Comparison of ENCODE assay signal across 8 cellular contexts in the genomic region with DNA sequence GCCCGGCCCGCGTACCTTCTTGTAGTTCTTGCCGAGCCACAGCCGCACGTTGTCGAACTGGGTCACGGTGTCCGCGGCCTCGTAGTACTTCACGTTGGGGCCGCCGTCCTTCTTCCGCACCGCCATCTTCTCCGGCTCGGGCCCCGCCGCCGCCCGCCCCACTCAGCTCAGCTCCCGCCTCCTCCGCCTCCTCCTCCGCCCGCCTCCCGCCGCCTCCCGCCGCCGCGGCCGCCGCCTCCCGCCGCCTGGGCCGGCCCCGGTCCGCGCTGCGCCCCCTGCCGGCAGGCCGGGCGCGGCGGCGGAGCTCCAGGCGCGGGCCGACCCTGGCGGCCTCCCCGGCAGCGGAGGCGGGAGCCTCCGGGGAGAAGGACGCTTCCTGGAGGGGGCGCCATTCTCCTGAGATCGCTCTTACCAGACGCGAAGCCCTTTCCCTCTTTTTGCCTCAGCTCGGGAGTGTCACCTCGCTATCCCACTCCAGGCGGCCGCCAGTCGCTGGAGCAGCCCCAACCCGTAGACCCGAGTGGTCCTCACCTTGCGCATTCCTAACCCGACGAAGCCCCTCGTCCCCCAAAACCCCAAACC. TPM values are rescaled to one million over a fixed set of nuclear protein-coding genes. Genes with fewer than 3 reads are reported as not detected.
DNase-seq lines count a peak whose midpoint lies in the region; ATAC-seq and TF ChIP-seq lines count a peak whose summit lies in the region.

A gene (minus strand): TSS at position 148 of the 582 bp plus-strand sequence. CDS start 22 bp downstream, at position 126.

- peak; percentile 28 to 42 for TF ChIP-seq POLR2A in gastroesophageal sphincter (IDR thresholded peaks at IDR 0.05)

- peak within 1 kb of the TSS; percentile 81 for H3K4me3 ChIP-seq in MG63
- peak within 1 kb of the TSS; percentile 73 for H3K4me3 ChIP-seq in SJCRH30
- H3K4me3 ChIP-seq in gastroesophageal sphincter, result peak within 1 kb of the TSS; percentile 71 to 94
- peak within 1 kb of the TSS; percentile 67 to 74 for H3K4me3 ChIP-seq in neutrophil (ENCODE audit: low read depth in 1 of 2, low read length in 1 of 2)

- ATAC-seq in gastroesophageal sphincter, result peak; percentile 94

- TF ChIP-seq CTCF in gastroesophageal sphincter (IDR thresholded peaks at IDR 0.05) (peak; percentile 63 to 95 (median 84)), neutrophil (IDR thresholded peaks at IDR 0.05) (peak; percentile 87), subcutaneous adipose tissue (IDR thresholded peaks at IDR 0.05; ENCODE audit: low read depth) (no peak)

- H3K27me3 ChIP-seq in MG63 (no peaks in the 10 kb centered on the region), SJCRH30 (no peaks in the 10 kb centered on the region), gastroesophageal sphincter (no peaks in the 10 kb centered on the region), neutrophil (no peaks in the 10 kb centered on the region)

- H3K27ac ChIP-seq in SJCRH30, result peak within 1 kb of the TSS; percentile 64
- H3K27ac ChIP-seq in gastroesophageal sphincter, result peak within 1 kb of the TSS; percentile 92 to 97 (median 94)
- H3K27ac ChIP-seq in neutrophil, result peak within 1 kb of the TSS; percentile 76

- H3K4me1 ChIP-seq in SJCRH30, result peaks cover 8% of the 10 kb centered on the region; the same call in 1 of the 2 replicates
- H3K4me1 ChIP-seq in gastroesophageal sphincter, result peaks cover 0 to 34% (median 18%) of the 10 kb centered on the region in 3 donors
- H3K4me1 ChIP-seq in neutrophil (ENCODE audit: control insufficient read depth in 1 of 2, insufficient read depth in 1 of 2, low read depth in 1 of 2, low read length in 1 of 2), result peaks cover 34 to 36% of the 10 kb centered on the region in 2 experiments

- H3K36me3 ChIP-seq in MG63 (peaks cover 27% of the 10 kb centered on the region), SJCRH30 (peaks cover 20% of the 10 kb centered on the region), gastroesophageal sphincter (peaks cover 0 to 27% of the 10 kb centered on the region in 2 donors), neutrophil (peaks cover 24% of the 10 kb centered on the region)

- DNase-seq in Daoy (ENCODE audit: low read depth) (peak; percentile 93), GOT3 (lab: John Stamatoyannopoulos, UW) (peak; percentile 36), MG63 (peak; percentile 84), SJCRH30 (peak; percentile 91 to 93)
- peak; percentile 85 for DNase-seq in activated naive CD4-positive, alpha-beta T cell treated with Interleukin-2 at 50 U/mL for 16 hours

- 0% methylated on average over 2 to 3 of the region's 71 CpGs for WGBS in gastroesophageal sphincter (ENCODE audit: low coverage in 1 of 2), 2 donors

- no peaks in the 10 kb centered on the region for H3K9me3 ChIP-seq in MG63
- H3K9me3 ChIP-seq in SJCRH30 (replicated peaks), result no peaks in the 10 kb centered on the region
- H3K9me3 ChIP-seq in gastroesophageal sphincter, result no peaks in the 10 kb centered on the region
- no peaks in the 10 kb centered on the region for H3K9me3 ChIP-seq in neutrophil

- no peak for TF ChIP-seq EP300 in gastroesophageal sphincter (IDR thresholded peaks at IDR 0.05)

RNA-seq across cellular contexts. Expression of the gene that starts here (rescaled TPM):
- total RNA-seq in Daoy (2014; rRNA removed; shearing (Covaris generic)), result 25.6 and 26.1 TPM in 2 replicates
- 10.6 and 14.8 TPM in 2 replicates for total RNA-seq in MG63 (2014; rRNA removed; shearing (Covaris generic); ENCODE audit: low replicate concordance)
- total RNA-seq in SJCRH30 (2014; rRNA removed; shearing (Covaris generic)), result 57.3 and 60.9 TPM in 2 replicates
- 100 to 1,000 TPM in 1 of 4 donors, 10 to 100 TPM in 3; 76.5 to 109 (median 85.1) TPM for total RNA-seq in gastroesophageal sphincter
- total RNA-seq in subcutaneous adipose tissue, result 100 to 1,000 TPM in 3 of 4 donors, 10 to 100 TPM in 1; 73.6 to 125 (median 118) TPM

Comparison
In these comparisons a context has a peak if more than half of its experiments do, and no peak if none do; other contexts are left out.
1. Peak in every context shown above with its lines: DNase-seq, ATAC-seq, H3K4me3 ChIP-seq and H3K27ac ChIP-seq.
2. DNase-seq: peak in every context shown above with its lines; median percentile 93 in Daoy; 92 in SJCRH30; 85 in activated naive CD4-positive, alpha-beta T cell treated with Interleukin-2 at 50 U/mL for 16 hours; 84 in MG63; 36 in GOT3.